Comparison of ENCODE assay signal across 5 cellular contexts in the genomic region with DNA sequence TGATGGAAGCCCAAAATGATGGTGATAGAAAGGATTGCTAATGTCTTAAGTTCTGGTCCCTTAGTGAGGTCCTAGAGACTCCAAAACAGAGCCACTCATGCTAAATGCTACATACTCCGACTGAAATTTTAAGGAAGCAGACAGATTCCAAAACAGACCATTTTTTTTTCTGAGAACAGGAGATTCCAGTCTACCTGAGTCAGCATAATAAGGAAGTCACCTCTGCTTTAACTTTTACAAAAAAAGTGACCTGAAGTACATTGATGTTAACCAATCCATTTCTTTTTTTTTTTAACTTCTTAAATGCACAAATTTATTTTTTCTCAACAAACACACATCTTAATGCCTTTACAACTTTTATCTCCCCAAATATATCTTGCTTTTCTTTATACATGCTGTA.
DNase-seq lines count a peak whose midpoint lies in the region; ATAC-seq, FAIRE-seq and TF ChIP-seq lines count a peak whose summit lies in the region.
"Not testable (repeated sequence)": the region's sequence is repeated elsewhere in the genome, so short reads cannot be mapped to it uniquely, and the experiment has no call there.

No MANE protein-coding gene starts in this region.

- H3K18ac ChIP-seq in IMR-90 (ENCODE audit: low read depth, low read length) = not testable (repeated sequence)

- intact Hi-C loops in IMR-90 (cut with micrococcal nuclease); K562 (cut with micrococcal nuclease); HepG2 (cut with micrococcal nuclease; ENCODE audit: unreplicated experiment): not testable (repeated sequence)

- in situ Hi-C loops in IMR-90 (cut with MboI; ENCODE audit: low sequenced_read_pairs); K562 (cut with MboI); HepG2 (cut with HindIII; ENCODE audit: extremely low pct_ligation_motif_present, low pct_unique_long_range_greater_than_20kb): not testable (repeated sequence)

- not testable (repeated sequence) for H2BK120ac ChIP-seq in IMR-90 (ENCODE audit: low read depth, low read length)

- not testable (repeated sequence) for BruUV-seq in IMR-90 (replicated peaks; lab: Mats Ljungman, UMichigan); K562 (replicated peaks; lab: Mats Ljungman, UMichigan); HepG2 (replicated peaks; lab: Mats Ljungman, UMichigan)

- not testable (repeated sequence) for H3K4me1 ChIP-seq in A549; IMR-90 (ENCODE audit: control insufficient read depth, insufficient read depth, low read length); K562 (replicated peaks in 1 of 2; ENCODE audit: control insufficient read depth in 2 of 2, insufficient read depth in 2 of 2, low read length in 2 of 2); HepG2 (ENCODE audit: insufficient read depth, low read length)

- not testable (repeated sequence) for H3K14ac ChIP-seq in IMR-90 (replicated peaks; ENCODE audit: low read depth, low read length)

- H4K91ac ChIP-seq in IMR-90 (ENCODE audit: insufficient read depth, low read depth, low read length) = not testable (repeated sequence)

- ATAC-seq in A549; IMR-90 (ENCODE audit: low read depth); K562; HepG2: not testable (repeated sequence)

- POLR2A ChIA-PET in A549 (lab: Yijun Ruan, JAX); IMR-90 (lab: Charles Lee; ENCODE audit: unreplicated experiment); K562 (lab: Yijun Ruan, JAX); HepG2 (lab: Yijun Ruan, JAX): not testable (repeated sequence)

- H4K20me1 ChIP-seq in IMR-90 (ENCODE audit: insufficient read depth, low read length); K562 (replicated peaks; ENCODE audit: control insufficient read depth, insufficient read depth, low read length); HepG2 (ENCODE audit: insufficient read depth, low read length): not testable (repeated sequence)

- H3K4me3 ChIP-seq in A549; IMR-90 (ENCODE audit: insufficient read depth, low read depth, low read length); K562; HepG2 (replicated peaks in 1 of 3; ENCODE audit: insufficient read depth in 1 of 3, low read depth in 2 of 3, low read length in 3 of 3): not testable (repeated sequence)

- H3K27ac ChIP-seq in A549; IMR-90 (ENCODE audit: insufficient read depth, low read length); K562 (ENCODE audit: extremely low read depth, low read depth, low read length); HepG2 (ENCODE audit: extremely low read length, insufficient read depth, low read length): not testable (repeated sequence)

- not testable (repeated sequence) for TF ChIP-seq EP300 in A549 (IDR thresholded peaks at IDR 0.05); K562 (IDR thresholded peaks at IDR 0.05; ENCODE audit: low read length); HepG2 (IDR thresholded peaks at IDR 0.05; ENCODE audit: low read depth in 2 of 2, low read length in 2 of 2); HepG2 (CRISPR knock-in tag; IDR thresholded peaks at IDR 0.05; ENCODE audit: borderline replicate concordance)

- peaks cover 15% of the 10 kb centered on the region; the same call in 2 of the 3 replicates for H3K9me3 ChIP-seq in A549
- H3K9me3 ChIP-seq in IMR-90 (ENCODE audit: control insufficient read depth, insufficient read depth, low read length); K562 (replicated peaks; ENCODE audit: control insufficient read depth, insufficient read depth, low read depth, low read length); HepG2 (ENCODE audit: low read length): not testable (repeated sequence)

- DNase-seq in A549 (ENCODE audit: low read depth in 1 of 2, low spot score in 1 of 2); IMR-90; K562 (ENCODE audit: extremely low read depth in 1 of 4, low spot score in 3 of 4); HepG2 (ENCODE audit: low spot score): not testable (repeated sequence)
- DNase-seq in kidney tubule cell (ENCODE audit: low spot score) = peak; percentile 15

- TF ChIP-seq RAD21 in A549 (conservative IDR thresholded peaks at IDR 0.05 in 1 of 2, IDR thresholded peaks at IDR 0.05 in 1 of 2); IMR-90 (IDR thresholded peaks at IDR 0.05; ENCODE audit: low read length); K562 (CRISPR knock-in tag; conservative IDR thresholded peaks at IDR 0.05 in 1 of 2, IDR thresholded peaks at IDR 0.05 in 1 of 2); HepG2 (CRISPR knock-in tag; IDR thresholded peaks at IDR 0.05): not testable (repeated sequence)

- H3K27me3 ChIP-seq in IMR-90 (ENCODE audit: control insufficient read depth, insufficient read depth, low read length); K562 (ENCODE audit: control insufficient read depth in 2 of 2, insufficient read depth in 2 of 2, low read length in 2 of 2); HepG2 (ENCODE audit: control insufficient read depth in 1 of 2, insufficient read depth in 2 of 2, low read length in 2 of 2): not testable (repeated sequence)

- not testable (repeated sequence) for H3K4ac ChIP-seq in IMR-90 (ENCODE audit: low read depth, low read length)

- H2AK9ac ChIP-seq in IMR-90 (replicated peaks; ENCODE audit: low read depth, low read length, poor library complexity) = not testable (repeated sequence)

- H3K9me1 ChIP-seq in IMR-90 (ENCODE audit: insufficient read depth, low read length); K562 (ENCODE audit: control insufficient read depth, insufficient read depth, low read length): not testable (repeated sequence)

- 1% methylated on average over 1 of the region's 1 CpG for WGBS in A549 (ENCODE audit: missing lambda C conversion rate)
- WGBS in IMR-90 (ENCODE audit: extremely low coverage in 2 of 2, insufficient read length in 1 of 2), 2 experiments = 40% methylated on average over 1 of the region's 1 CpG; no CpG with 5 or more reads in 1 of the 2 experiments
- whole genome bisulfite sequencing in K562 (ENCODE audit: insufficient coverage, low coverage, missing lambda C conversion rate) = 0% methylated on average over 1 of the region's 1 CpG
- WGBS in HepG2 (ENCODE audit: low lambda C conversion rate) = 11% methylated on average over 1 of the region's 1 CpG

- CTCF ChIA-PET in A549 (lab: Yijun Ruan, JAX) = interaction anchor here (1.2 kb wide), 1 partner anchor 19 kb away, joined by 3 read pairs; no protein-coding TSS in a partner anchor
- CTCF ChIA-PET in IMR-90 (lab: Yijun Ruan, JAX); K562 (lab: Yijun Ruan, JAX; ENCODE audit: low intra/inter-chr PET ratio); HepG2 (lab: Yijun Ruan, JAX; ENCODE audit: low intra/inter-chr PET ratio, low total read pairs): not testable (repeated sequence)

- H2BK20ac ChIP-seq in IMR-90 (ENCODE audit: low read depth, low read length) = not testable (repeated sequence)

- H4K8ac ChIP-seq in IMR-90 (ENCODE audit: low read depth in 2 of 2, low read length in 2 of 2) = not testable (repeated sequence)

- H4K5ac ChIP-seq in IMR-90 (ENCODE audit: low read depth, low read length) = not testable (repeated sequence)

- H3K79me2 ChIP-seq in K562 (ENCODE audit: control insufficient read depth, insufficient read depth, low read length); HepG2 (ENCODE audit: insufficient read depth, low read length): not testable (repeated sequence)

- not testable (repeated sequence) for TF ChIP-seq POLR2A in A549 (IDR thresholded peaks at IDR 0.05; ENCODE audit: low read length); IMR-90 (IDR thresholded peaks at IDR 0.05; ENCODE audit: low read depth, low read length); K562 (conservative IDR thresholded peaks at IDR 0.05); HepG2 (IDR thresholded peaks at IDR 0.05; ENCODE audit: insufficient read depth in 1 of 2, low read depth in 2 of 2, low read length in 2 of 2)

- not testable (repeated sequence) for H2BK5ac ChIP-seq in IMR-90 (ENCODE audit: low read depth, low read length, poor library complexity, severe bottlenecking)

- not testable (repeated sequence) for H2AK5ac ChIP-seq in IMR-90 (ENCODE audit: low read depth, low read length)

- dilution Hi-C loops in IMR-90 (cut with HindIII; ENCODE audit: low sequenced_read_pairs, unreplicated experiment) = not testable (repeated sequence)

- H3K79me1 ChIP-seq in IMR-90 (ENCODE audit: low read depth in 1 of 2, low read length in 2 of 2) = not testable (repeated sequence)

- not testable (repeated sequence) for H2AFZ ChIP-seq in IMR-90 (replicated peaks; ENCODE audit: low read length, poor library complexity); K562 (ENCODE audit: low read depth, low read length); HepG2 (ENCODE audit: low read length)

- not testable (repeated sequence) for H3K4me2 ChIP-seq in A549; IMR-90 (ENCODE audit: low read depth, low read length); K562 (ENCODE audit: insufficient read depth, low read length); HepG2 (ENCODE audit: low read depth, low read length)

- H3K23ac ChIP-seq in IMR-90 (ENCODE audit: low read depth, low read length) = not testable (repeated sequence)

- not testable (repeated sequence) for H3K36me3 ChIP-seq in IMR-90 (ENCODE audit: control insufficient read depth, insufficient read depth, low read length); K562 (ENCODE audit: control insufficient read depth, insufficient read depth, low read length); HepG2 (replicated peaks in 1 of 2; ENCODE audit: control insufficient read depth in 1 of 2, insufficient read depth in 2 of 2, low read length in 2 of 2)

- not testable (repeated sequence) for TF ChIP-seq CTCF in A549 (IDR thresholded peaks at IDR 0.05); IMR-90 (conservative IDR thresholded peaks at IDR 0.05; ENCODE audit: low read depth, low read length); K562 (IDR thresholded peaks at IDR 0.05 in 2 of 3, conservative IDR thresholded peaks at IDR 0.05 in 1 of 3; ENCODE audit: insufficient read depth in 2 of 3, low read depth in 1 of 3, low read length in 3 of 3); HepG2 (CRISPR knock-in tag; IDR thresholded peaks at IDR 0.05)

- not testable (repeated sequence) for H2BK15ac ChIP-seq in IMR-90 (ENCODE audit: low read depth, low read length)

- not testable (repeated sequence) for H3K9ac ChIP-seq in IMR-90 (ENCODE audit: low read depth, low read length); K562 (ENCODE audit: insufficient read depth in 1 of 2, low read depth in 2 of 2, low read length in 2 of 2); HepG2 (ENCODE audit: insufficient read depth, low read depth, low read length)

- not testable (repeated sequence) for H3K56ac ChIP-seq in IMR-90 (ENCODE audit: extremely low read depth, insufficient read depth, low read length)

- FAIRE-seq in A549 (lab: Jason Lieb, UNC); K562 (lab: Jason Lieb, UNC); HepG2 (lab: Jason Lieb, UNC): not testable (repeated sequence)
